In the genomic region with DNA sequence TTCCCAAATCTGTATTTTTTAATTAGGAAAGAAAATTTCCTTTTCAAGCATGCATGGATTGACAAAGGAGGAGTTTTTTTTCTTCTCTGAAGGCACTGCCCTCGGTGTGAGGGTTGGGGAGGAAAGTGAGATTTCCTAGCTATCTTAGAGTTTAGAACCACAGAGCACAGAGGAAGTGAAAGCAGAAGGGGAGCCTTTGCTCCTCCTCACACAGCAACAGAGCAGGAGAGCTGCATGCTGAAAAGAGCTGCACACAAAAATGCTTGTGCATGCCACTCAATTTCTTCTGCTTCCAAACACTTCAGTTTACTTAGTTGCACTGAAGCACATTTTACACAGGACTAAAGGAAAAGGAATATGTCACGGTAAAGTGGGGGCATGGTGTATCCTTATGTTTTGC, we compare ENCODE assay signal across 12 cellular contexts.
DNase-seq lines count a peak whose midpoint lies in the region; ATAC-seq and TF ChIP-seq lines count a peak whose summit lies in the region.
"Had no signal": no experiment of that assay in that cellular context is flagged by ENCODE, and none has a peak within 500 bp of the region (broad histone marks: within the 10 kb centered on the region; RNA-seq: fewer than 3 reads in every experiment).

No MANE protein-coding gene starts in this region.

- H2AK5ac ChIP-seq in mesenchymal stem cell (ENCODE audit: low read length, severe bottlenecking), result no peak overlapping the region

- H3K4me1 ChIP-seq in mesenchymal stem cell (ENCODE audit: control insufficient read depth, insufficient read depth, low read depth, low read length), result no peaks in the 10 kb centered on the region
- H3K4me1 ChIP-seq in endodermal cell (ENCODE audit: control insufficient read depth, insufficient read depth, low read length), result no peaks in the 10 kb centered on the region
- H3K4me1 ChIP-seq: BE2C, sigmoid colon had no signal

- no peak overlapping the region for H3K27ac ChIP-seq in mesenchymal stem cell (ENCODE audit: low read length, poor library complexity, severe bottlenecking)
- no peak overlapping the region for H3K27ac ChIP-seq in endodermal cell (ENCODE audit: low read depth, low read length)
- H3K27ac ChIP-seq: sigmoid colon had no signal

- no peak overlapping the region for H3K18ac ChIP-seq in mesenchymal stem cell (ENCODE audit: low read depth in 1 of 2, low read length in 2 of 2)

- H2BK15ac ChIP-seq in mesenchymal stem cell (ENCODE audit: low read depth, poor library complexity, severe bottlenecking), result no peak overlapping the region

- H2AFZ ChIP-seq in mesenchymal stem cell (ENCODE audit: low read depth, low read length), result no peak overlapping the region

- H3K9me3 ChIP-seq in mesenchymal stem cell (ENCODE audit: control insufficient read depth, low read length) (no peaks in the 10 kb centered on the region), endodermal cell (ENCODE audit: control insufficient read depth, low read length) (no peaks in the 10 kb centered on the region)
- H3K9me3 ChIP-seq: BE2C, sigmoid colon had no signal

- H3K4me3 ChIP-seq in mesenchymal stem cell (ENCODE audit: insufficient read depth in 1 of 2, low read depth in 1 of 2, low read length in 2 of 2) (no peak overlapping the region), endodermal cell (ENCODE audit: low read length) (no peak overlapping the region)
- H3K4me3 ChIP-seq: K562, sigmoid colon had no signal

- no peaks in the 10 kb centered on the region for H3K79me1 ChIP-seq in mesenchymal stem cell (replicated peaks; ENCODE audit: low read length, poor library complexity, severe bottlenecking)

- no peak overlapping the region for H3K14ac ChIP-seq in mesenchymal stem cell (ENCODE audit: low read length in 2 of 2)

- peaks cover 10% of the 10 kb centered on the region for H3K9me3 Mint-ChIP-seq in stimulated activated effector memory CD8-positive, alpha-beta T cell treated with anti-CD3 and anti-CD28 coated beads, Interleukin-12 subunit alpha, Interleukin-12 subunit beta, amount 100 ng/mL, for 72 hours
- no peaks in the 10 kb centered on the region for H3K9me3 Mint-ChIP-seq in endodermal cell

- H3K27me3 Mint-ChIP-seq in endodermal cell (ENCODE audit: insufficient read depth), result peaks cover 6% of the 10 kb centered on the region

- H3K9ac ChIP-seq in mesenchymal stem cell (ENCODE audit: low read length) (no peak overlapping the region), endodermal cell (ENCODE audit: extremely low read depth, low read length, poor library complexity, severe bottlenecking) (no peak overlapping the region)

- H3K27me3 ChIP-seq in mesenchymal stem cell (ENCODE audit: control insufficient read depth in 1 of 2, insufficient read depth in 1 of 2, low read length in 2 of 2) (no peaks in the 10 kb centered on the region), endodermal cell (ENCODE audit: control insufficient read depth, insufficient read depth, low read length, poor library complexity, severe bottlenecking) (no peaks in the 10 kb centered on the region)
- H3K27me3 ChIP-seq: BE2C, sigmoid colon had no signal

- no peak overlapping the region for H3K4me3 Mint-ChIP-seq in stimulated activated effector memory CD8-positive, alpha-beta T cell treated with anti-CD3 and anti-CD28 coated beads, Interleukin-12 subunit alpha, Interleukin-12 subunit beta, amount 100 ng/mL, for 72 hours
- H3K4me3 Mint-ChIP-seq in endodermal cell, result no peak overlapping the region

- H3K4me1 Mint-ChIP-seq in stimulated activated effector memory CD8-positive, alpha-beta T cell treated with anti-CD3 and anti-CD28 coated beads, Interleukin-12 subunit alpha, Interleukin-12 subunit beta, amount 100 ng/mL, for 72 hours, result no peaks in the 10 kb centered on the region
- H3K4me1 Mint-ChIP-seq in endodermal cell, result no peaks in the 10 kb centered on the region

- H3K36me3 ChIP-seq in mesenchymal stem cell (ENCODE audit: control insufficient read depth in 1 of 2, insufficient read depth in 2 of 2, low read depth in 1 of 2, low read length in 2 of 2), result no peaks in the 10 kb centered on the region
- no peaks in the 10 kb centered on the region for H3K36me3 ChIP-seq in endodermal cell (ENCODE audit: control insufficient read depth, insufficient read depth, low read length)
- H3K36me3 ChIP-seq: BE2C, sigmoid colon had no signal

- H2BK120ac ChIP-seq in mesenchymal stem cell (ENCODE audit: low read depth, low read length), result no peak overlapping the region

- TF ChIP-seq POLR2A in GM18505 (IDR thresholded peaks at IDR 0.05; ENCODE audit: borderline replicate concordance, extremely low read depth, insufficient read depth, insufficient read length), result no peak

- H2BK12ac ChIP-seq in mesenchymal stem cell (ENCODE audit: low read length in 2 of 2), result no peak overlapping the region

- TF ChIP-seq CTCF in endodermal cell (conservative IDR thresholded peaks at IDR 0.05), result no peak

- no peak overlapping the region for H3K23ac ChIP-seq in mesenchymal stem cell (ENCODE audit: low read length in 2 of 2)

- no peak overlapping the region for H4K8ac ChIP-seq in mesenchymal stem cell (ENCODE audit: low read length)

- DNase-seq in MV-4-11 (lab: John Stamatoyannopoulos, UW), result peak; percentile 76
- DNase-seq in stimulated activated CD4-positive, alpha-beta T cell treated with anti-CD3 and anti-CD28 coated beads, Interleukin-2, amount 100 ng/mL, for 48 hours, result no peak
- DNase-seq in stimulated activated effector memory CD8-positive, alpha-beta T cell treated with anti-CD3 and anti-CD28 coated beads, Interleukin-12 subunit alpha, Interleukin-12 subunit beta, amount 100 ng/mL, for 72 hours (ENCODE audit: low spot score in 2 of 2), result no peak
- DNase-seq in mesenchymal stem cell, result no peak
- DNase-seq in endodermal cell, result no peak
- DNase-seq: activated effector memory CD4-positive, alpha-beta T cell treated with Interleukin-2 at 50 U/mL for 16 hours; BE2C; sigmoid colon had no signal

- no peak overlapping the region for H2BK5ac ChIP-seq in mesenchymal stem cell (ENCODE audit: low read depth, low read length, poor library complexity, severe bottlenecking)

- 0% methylated on average over 1 of the region's 2 CpGs for WGBS in mesenchymal stem cell
- 80% methylated on average over 2 of the region's 2 CpGs; no CpG with 5 or more reads in 1 of the 2 experiments for WGBS in endodermal cell (ENCODE audit: insufficient coverage in 1 of 2, insufficient read length in 1 of 2), 2 experiments

- no peak overlapping the region for H3K4ac ChIP-seq in mesenchymal stem cell (ENCODE audit: low read depth in 1 of 2, low read length in 2 of 2)

- H3K36me3 Mint-ChIP-seq in stimulated activated effector memory CD8-positive, alpha-beta T cell treated with anti-CD3 and anti-CD28 coated beads, Interleukin-12 subunit alpha, Interleukin-12 subunit beta, amount 100 ng/mL, for 72 hours, result no peaks in the 10 kb centered on the region
- no peaks in the 10 kb centered on the region for H3K36me3 Mint-ChIP-seq in endodermal cell (ENCODE audit: low read depth)

- peak; percentile 100 for ATAC-seq in GM18505 (IDR thresholded peaks at IDR 0.05; ENCODE audit: unreplicated experiment)
- peak; percentile 100 for ATAC-seq in GM21367 (IDR thresholded peaks at IDR 0.05; ENCODE audit: unreplicated experiment)
- ATAC-seq in HG03039 (IDR thresholded peaks at IDR 0.05; ENCODE audit: unreplicated experiment), result peak; percentile 99
- no peak for ATAC-seq in stimulated activated effector memory CD8-positive, alpha-beta T cell treated with anti-CD3 and anti-CD28 coated beads, Interleukin-12 subunit alpha, Interleukin-12 subunit beta, amount 100 ng/mL, for 72 hours
- ATAC-seq: K562 had no signal

- H3K27ac Mint-ChIP-seq in stimulated activated effector memory CD8-positive, alpha-beta T cell treated with anti-CD3 and anti-CD28 coated beads, Interleukin-12 subunit alpha, Interleukin-12 subunit beta, amount 100 ng/mL, for 72 hours, result no peak overlapping the region
- no peak overlapping the region for H3K27ac Mint-ChIP-seq in endodermal cell

- H4K91ac ChIP-seq in mesenchymal stem cell (ENCODE audit: low read length), result no peak overlapping the region

- no peak overlapping the region for H3K4me2 ChIP-seq in mesenchymal stem cell (ENCODE audit: low read length, poor library complexity, severe bottlenecking)
